8 cellular contexts compared by ENCODE assay signal in the genomic region with DNA sequence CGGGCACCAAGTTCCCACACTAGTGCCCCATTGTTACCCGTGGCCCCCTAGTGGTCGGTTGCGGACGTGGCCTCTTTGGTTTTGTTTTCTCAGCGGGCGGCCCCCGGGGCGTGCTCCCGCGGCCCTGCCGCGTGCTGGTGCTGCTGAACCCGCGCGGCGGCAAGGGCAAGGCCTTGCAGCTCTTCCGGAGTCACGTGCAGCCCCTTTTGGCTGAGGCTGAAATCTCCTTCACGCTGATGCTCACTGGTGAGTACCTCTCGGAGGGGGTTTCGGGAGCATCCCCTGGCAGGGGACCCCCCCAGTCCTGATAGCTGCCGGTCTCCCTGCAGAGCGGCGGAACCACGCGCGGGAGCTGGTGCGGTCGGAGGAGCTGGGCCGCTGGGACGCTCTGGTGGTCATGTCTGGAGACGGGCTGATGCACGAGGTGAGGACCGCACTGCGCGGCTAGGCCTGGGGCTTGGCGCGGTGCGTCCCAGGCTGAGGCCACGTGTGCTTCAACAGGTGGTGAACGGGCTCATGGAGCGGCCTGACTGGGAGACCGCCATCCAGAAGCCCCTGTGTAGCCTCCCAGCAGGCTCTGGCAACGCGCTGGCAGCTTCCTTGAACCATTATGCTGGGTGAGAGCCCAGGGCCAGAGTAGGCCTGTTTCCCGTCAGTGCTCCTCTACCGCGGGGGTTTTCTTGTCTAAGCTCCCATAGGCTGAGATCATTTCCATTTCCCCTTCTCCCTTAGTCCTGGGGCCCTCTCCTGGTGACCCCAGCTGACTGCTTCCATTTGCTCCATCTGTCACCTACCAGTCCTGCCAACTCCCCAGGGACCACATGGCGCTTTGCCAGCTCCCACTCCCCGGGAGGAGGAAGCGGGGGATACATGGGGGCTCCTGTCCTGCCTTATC. TPM values are rescaled to one million over a fixed set of nuclear protein-coding genes. Genes with fewer than 3 reads are reported as not detected.
A peak's percentile ranks its signal among the peaks of the same experiment; 100 is the strongest.
DNase-seq lines count a peak whose midpoint lies in the region; ATAC-seq and TF ChIP-seq lines count a peak whose summit lies in the region.

No MANE protein-coding gene starts in this region.

- in situ Hi-C loops in gastrocnemius medialis (cut with MboI; ENCODE audit: low sequenced_read_pairs in 4 of 4): no loop called here

- H3K27ac Mint-ChIP-seq in activated naive CD4-positive, alpha-beta T cell treated with anti-CD3 and anti-CD28 coated beads, Interleukin-2, amount 50 U/mL, for 72 hours: peak overlapping the region in 1 of 2 donors; percentile 36

- no peaks in the 10 kb centered on the region for H3K36me3 Mint-ChIP-seq in activated naive CD4-positive, alpha-beta T cell treated with anti-CD3 and anti-CD28 coated beads, Interleukin-2, amount 50 U/mL, for 72 hours

- DNase-seq in EH (ENCODE audit: low read depth) (peak; percentile 88), SW 1271 (lab: John Stamatoyannopoulos, UW) (peak; percentile 57 to 84), cardiac septum (ENCODE audit: low spot score) (peak; percentile 92), gastrocnemius medialis (peak; percentile 54 to 59)
- DNase-seq in activated naive CD4-positive, alpha-beta T cell treated with anti-CD3 and anti-CD28 coated beads, Interleukin-2, amount 50 U/mL, for 72 hours (ENCODE audit: low spot score in 2 of 2): peak; percentile 69 to 93

- H3K27me3 ChIP-seq in gastrocnemius medialis: peaks cover 0 to 12% (median 5%) of the 10 kb centered on the region in 3 donors

- intact Hi-C loops in cardiac septum (cut with DNase I) (loop anchor here (2.0 to 5.0 kb wide), 2 partner anchors 15 to 64 kb away; no protein-coding TSS in a partner anchor), gastrocnemius medialis (cut with DNase I; ENCODE audit: low total_unique reads) (loop anchor here (1.0 to 5.0 kb wide), 2 partner anchors 33 to 79 kb away; a partner anchor contains a TSS)

- H3K9me3 ChIP-seq in gastrocnemius medialis: no peaks in the 10 kb centered on the region

- peaks cover 0 to 14% of the 10 kb centered on the region in 2 donors for H3K36me3 ChIP-seq in gastrocnemius medialis

- peak overlapping the region; percentile 44 to 69 (median 62) for H3K4me3 ChIP-seq in gastrocnemius medialis

- no peaks in the 10 kb centered on the region for H3K9me3 Mint-ChIP-seq in activated naive CD4-positive, alpha-beta T cell treated with anti-CD3 and anti-CD28 coated beads, Interleukin-2, amount 50 U/mL, for 72 hours

- TF ChIP-seq CTCF in LNCAP (IDR thresholded peaks at IDR 0.05) (peak; percentile 83), gastrocnemius medialis (IDR thresholded peaks at IDR 0.05 in 4 of 5, conservative IDR thresholded peaks at IDR 0.05 in 1 of 5) (peak; percentile 76 to 91 (median 89))

- H3K4me1 ChIP-seq in gastrocnemius medialis: peaks cover 29 to 33% of the 10 kb centered on the region in 2 donors

- ATAC-seq in activated naive CD4-positive, alpha-beta T cell treated with anti-CD3 and anti-CD28 coated beads, Interleukin-2, amount 50 U/mL, for 72 hours: peak; percentile 15 to 25
- ATAC-seq in gastrocnemius medialis (peak; percentile 30 to 49), GM18867 (IDR thresholded peaks at IDR 0.05; ENCODE audit: unreplicated experiment) (no peak), GM18511 (IDR thresholded peaks at IDR 0.05; ENCODE audit: unreplicated experiment) (no peak)

- no peak for TF ChIP-seq POLR2A in gastrocnemius medialis (IDR thresholded peaks at IDR 0.05)

- H3K27ac ChIP-seq in gastrocnemius medialis: peak overlapping the region in 2 of 4 donors; percentile 64 to 70

RNA-seq across cellular contexts. Expression of a gene that starts 1.7 kb away (rescaled TPM):
- 10 to 100 TPM in 1 of 2 donors, 1 to 10 TPM in 1; 7.1 to 11.9 TPM for total RNA-seq in activated naive CD4-positive, alpha-beta T cell treated with anti-CD3 and anti-CD28 coated beads, Interleukin-2, amount 50 U/mL, for 72 hours
- total RNA-seq in cardiac septum (11.0 TPM), gastrocnemius medialis (1 to 10 TPM in 3 of 4 donors, under 1 TPM in 1; 0.66 to 5.0 (median 2.5) TPM)

RNA-seq across cellular contexts. Expression of a gene that starts 32.4 kb away (rescaled TPM):
- 10 to 100 TPM; 17.2 to 31.2 TPM for total RNA-seq in activated naive CD4-positive, alpha-beta T cell treated with anti-CD3 and anti-CD28 coated beads, Interleukin-2, amount 50 U/mL, for 72 hours
- total RNA-seq in cardiac septum (25.8 TPM), gastrocnemius medialis (10 to 100 TPM; 10.2 to 23.4 (median 15.9) TPM)

Comparison
In these comparisons a context has a peak if more than half of its experiments do, and no peak if none do; other contexts are left out.
1. ATAC-seq: peak in activated naive CD4-positive, alpha-beta T cell treated with anti-CD3 and anti-CD28 coated beads, Interleukin-2, amount 50 U/mL, for 72 hours (2 of 2) and gastrocnemius medialis (2 of 2); none in GM18867 (single experiment) and GM18511 (single experiment).
2. Peak in every context shown above with its lines, with median percentiles within 50 percentile points of each other: DNase-seq.